Comparison of ENCODE assay signal across 1 cellular context in genomic region chr6:89481695-89482094, GRCh38.
TF ChIP-seq lines count a peak whose summit lies in the region.

No MANE protein-coding gene starts in this region.

TF ChIP-seq in H1, 55 proteins besides CTCF, POLR2A, EP300 and RAD21 (continued from another document):
- TF ChIP-seq, protein P1, sequence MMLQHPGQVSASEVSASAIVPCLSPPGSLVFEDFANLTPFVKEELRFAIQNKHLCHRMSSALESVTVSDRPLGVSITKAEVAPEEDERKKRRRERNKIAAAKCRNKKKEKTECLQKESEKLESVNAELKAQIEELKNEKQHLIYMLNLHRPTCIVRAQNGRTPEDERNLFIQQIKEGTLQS (IDR thresholded peaks at IDR 0.05; ENCODE audit: insufficient read depth, low read depth, low read length), result no peak
- no peak for TF ChIP-seq JUND (IDR thresholded peaks at IDR 0.05; ENCODE audit: low read length)
